Comparison of ENCODE assay signal across 8 cellular contexts in the genomic region with DNA sequence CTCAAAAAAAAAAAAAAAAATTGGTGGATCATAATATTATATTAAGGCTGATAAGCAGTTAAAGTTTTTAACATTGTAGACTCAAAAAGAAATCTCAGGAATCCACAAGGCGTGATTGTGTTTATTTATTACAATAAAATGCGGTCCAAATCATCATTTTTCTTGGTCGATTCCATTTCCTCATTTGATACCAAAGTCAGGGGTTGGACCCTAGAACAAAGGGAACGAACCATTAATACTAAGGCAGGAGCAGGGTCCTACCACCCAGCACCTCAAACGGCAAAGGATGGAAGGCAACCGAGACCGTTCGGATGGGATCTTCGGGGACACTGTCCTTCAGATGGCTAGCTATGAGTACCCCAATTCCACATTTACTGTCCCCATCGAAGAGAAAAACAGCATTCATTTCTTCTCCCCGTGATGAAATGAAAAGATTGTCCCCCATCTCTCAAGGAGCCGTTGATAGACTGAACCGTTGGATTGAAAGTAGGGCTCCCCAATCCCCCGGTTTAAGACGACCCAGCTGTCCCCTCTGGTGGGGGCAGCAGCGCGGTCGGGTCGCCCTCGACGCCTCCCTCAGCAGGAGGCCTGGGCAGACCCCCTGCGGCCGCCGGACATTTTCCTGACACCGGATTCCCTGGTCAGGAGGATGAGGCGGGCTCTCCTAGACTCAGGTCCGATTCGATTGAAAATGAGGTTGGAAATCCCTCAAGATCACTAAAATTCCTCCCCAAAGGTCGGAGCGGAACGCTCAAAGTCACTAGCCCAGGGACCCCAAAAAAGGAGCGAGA. TPM values are rescaled to one million over a fixed set of nuclear protein-coding genes. Genes with fewer than 3 reads are reported as not detected.
DNase-seq lines count a peak whose midpoint lies in the region; ATAC-seq, FAIRE-seq and TF ChIP-seq lines count a peak whose summit lies in the region.

No MANE protein-coding gene starts in this region.

- CTCF ChIA-PET in CD4-positive, alpha-beta T cell (lab: Charles Lee), result no interaction called here
- CTCF ChIA-PET in HEK293 (lab: Yijun Ruan, JAX), result interaction anchor here (0.6 to 5.9 kb wide), 2 partner anchors 33 to 516 kb away, joined by 3 to 74 read pairs; no protein-coding TSS in a partner anchor

- TF ChIP-seq POLR2A in spleen (IDR thresholded peaks at IDR 0.05), result no peak
- no peak for TF ChIP-seq POLR2A in H54 (IDR thresholded peaks at IDR 0.05; ENCODE audit: low read depth, low read length)

- no peaks in the 10 kb centered on the region for H3K36me3 ChIP-seq in HEK293 (ENCODE audit: control insufficient read depth in 2 of 2, insufficient read depth in 1 of 2, low read length in 2 of 2)
- H3K36me3 ChIP-seq in iPS-18a (ENCODE audit: control insufficient read depth, low read depth, low read length), result no peaks in the 10 kb centered on the region
- H3K36me3 ChIP-seq in spleen, result no peaks in the 10 kb centered on the region

- no peaks in the 10 kb centered on the region for H3K27me3 ChIP-seq in CD4-positive, alpha-beta T cell (ENCODE audit: control insufficient read depth, insufficient read depth, low read length)
- H3K27me3 ChIP-seq in iPS-18a (ENCODE audit: control insufficient read depth, insufficient read depth, low read length), result peaks cover 4% of the 10 kb centered on the region
- H3K27me3 ChIP-seq in spleen (replicated peaks in 1 of 7), result peaks cover 0 to 8% (median 0%) of the 10 kb centered on the region in 7 donors

- H3K9me3 ChIP-seq in CD4-positive, alpha-beta T cell (ENCODE audit: control insufficient read depth, low read length), result no peaks in the 10 kb centered on the region
- no peaks in the 10 kb centered on the region for H3K9me3 ChIP-seq in HEK293 (ENCODE audit: control insufficient read depth, insufficient read depth, low read depth, low read length)
- no peaks in the 10 kb centered on the region for H3K9me3 ChIP-seq in iPS-18a (ENCODE audit: control insufficient read depth, low read depth, low read length)
- no peaks in the 10 kb centered on the region for H3K9me3 ChIP-seq in spleen

- H3K4me1 Mint-ChIP-seq in CD4-positive, alpha-beta T cell (ENCODE audit: low read depth), result peaks cover 17% of the 10 kb centered on the region
- H3K4me1 Mint-ChIP-seq in activated naive CD4-positive, alpha-beta T cell treated with anti-CD3 and anti-CD28 coated beads, Interleukin-2, amount 50 U/mL, for 24 hours, result peaks cover 16% of the 10 kb centered on the region

- H3K27ac ChIP-seq in CD4-positive, alpha-beta T cell (ENCODE audit: low read depth, low read length), result no peak overlapping the region
- H3K27ac ChIP-seq in HEK293 (ENCODE audit: extremely low read depth, low read depth, low read length) (peak overlapping the region; percentile 34; the same call in 1 of the 2 replicates), iPS-18a (ENCODE audit: low read length) (peak overlapping the region; percentile 96), spleen (peak overlapping the region in 5 of 8 donors; percentile 17 to 73 (median 59))

- intact Hi-C loops in CD4-positive, alpha-beta T cell (cut with DNase I, micrococcal nuclease), result loop anchor here in 1 of 2 experiments (5.0 kb wide), 1 partner anchor 252 kb away; the partner anchor contains the start of gene CSNK1E
- intact Hi-C loops in spleen (cut with DNase I; ENCODE audit: low total_unique reads), result no loop called here

- ATAC-seq in CD4-positive, alpha-beta T cell (ENCODE audit: poor library complexity), result no peak

- peaks cover 20% of the 10 kb centered on the region for H3K4me1 ChIP-seq in HEK293 (ENCODE audit: control insufficient read depth, insufficient read depth, low read length)
- peaks cover 13% of the 10 kb centered on the region for H3K4me1 ChIP-seq in iPS-18a (ENCODE audit: control insufficient read depth, low read depth, low read length)
- H3K4me1 ChIP-seq in spleen, result peaks cover 0 to 31% (median 21%) of the 10 kb centered on the region in 6 donors

- no peak for TF ChIP-seq CTCF in CD4-positive, alpha-beta T cell (IDR thresholded peaks at IDR 0.05)
- TF ChIP-seq CTCF in HEK293 (tag by site-specific recombination; IDR thresholded peaks at IDR 0.05) (no peak), spleen (IDR thresholded peaks at IDR 0.05 in 8 of 11, conservative IDR thresholded peaks at IDR 0.05 in 3 of 11) (no peak)

- H3K36me3 Mint-ChIP-seq in CD4-positive, alpha-beta T cell (ENCODE audit: low read depth), result no peaks in the 10 kb centered on the region
- no peaks in the 10 kb centered on the region for H3K36me3 Mint-ChIP-seq in activated naive CD4-positive, alpha-beta T cell treated with anti-CD3 and anti-CD28 coated beads, Interleukin-2, amount 50 U/mL, for 24 hours

- peak overlapping the region; percentile 97 for H3K9ac ChIP-seq in iPS-18a (ENCODE audit: low read length)

- DNase-seq in CD4-positive, alpha-beta T cell, result no peak
- DNase-seq in spleen (peak; percentile 79), SKM-1 (lab: John Stamatoyannopoulos, UW; ENCODE audit: unreplicated experiment) (no peak), Ammon's horn (ENCODE audit: low spot score) (no peak), H54 (ENCODE audit: insufficient read length, low spot score) (no peak)

- H3K4me3 Mint-ChIP-seq in CD4-positive, alpha-beta T cell, result peak overlapping the region; percentile 90
- H3K4me3 Mint-ChIP-seq in activated naive CD4-positive, alpha-beta T cell treated with anti-CD3 and anti-CD28 coated beads, Interleukin-2, amount 50 U/mL, for 24 hours, result peak overlapping the region; percentile 93

- H3K4me3 ChIP-seq in HEK293 (ENCODE audit: low read depth, low read length) (peak overlapping the region; percentile 26), iPS-18a (ENCODE audit: low read length) (peak overlapping the region; percentile 89), spleen (peak overlapping the region; percentile 20 to 82 (median 52))

- FAIRE-seq in H54 (lab: Jason Lieb, UNC), result no peak

- no peaks in the 10 kb centered on the region for H3K27me3 Mint-ChIP-seq in CD4-positive, alpha-beta T cell
- H3K27me3 Mint-ChIP-seq in activated naive CD4-positive, alpha-beta T cell treated with anti-CD3 and anti-CD28 coated beads, Interleukin-2, amount 50 U/mL, for 24 hours, result no peaks in the 10 kb centered on the region

- POLR2A ChIA-PET in CD4-positive, alpha-beta T cell (lab: Charles Lee), result no interaction called here
- POLR2A ChIA-PET in HEK293 (lab: Yijun Ruan, JAX), result interaction anchor here (0.6 to 1.7 kb wide), 5 partner anchors 34 to 517 kb away, joined by 3 to 9 read pairs (median 5); no protein-coding TSS in a partner anchor

- H3K27ac Mint-ChIP-seq in CD4-positive, alpha-beta T cell, result peak overlapping the region; percentile 80
- H3K27ac Mint-ChIP-seq in activated naive CD4-positive, alpha-beta T cell treated with anti-CD3 and anti-CD28 coated beads, Interleukin-2, amount 50 U/mL, for 24 hours, result peak overlapping the region; percentile 86

- WGBS in spleen, 5 donors, result 30 to 46% (median 35%) methylated on average over 31 to 32 of the region's 32 CpGs

- no peaks in the 10 kb centered on the region for H3K9me3 Mint-ChIP-seq in CD4-positive, alpha-beta T cell
- H3K9me3 Mint-ChIP-seq in activated naive CD4-positive, alpha-beta T cell treated with anti-CD3 and anti-CD28 coated beads, Interleukin-2, amount 50 U/mL, for 24 hours, result no peaks in the 10 kb centered on the region

TF ChIP-seq in HEK293, 187 proteins besides CTCF, POLR2A, EP300 and RAD21 (continues in another document):
- TF ChIP-seq ZIC2 (tag by site-specific recombination; IDR thresholded peaks at IDR 0.05) (no peak), KLF17 (tag by site-specific recombination; IDR thresholded peaks at IDR 0.05) (no peak), ZNF660 (tag by site-specific recombination; IDR thresholded peaks at IDR 0.05) (no peak), ZNF558 (tag by site-specific recombination; IDR thresholded peaks at IDR 0.05) (no peak), PRDM10 (tag by site-specific recombination; IDR thresholded peaks at IDR 0.05) (peak; percentile 96), ZNF214 (tag by site-specific recombination; IDR thresholded peaks at IDR 0.05; ENCODE audit: borderline replicate concordance) (0 out of 2 replicates have a peak, but pooled peaks have one; percentile 8), ZNF621 (tag by site-specific recombination; IDR thresholded peaks at IDR 0.05) (no peak)

RNA-seq across cellular contexts. Expression of gene DMC1, which starts 0.6 kb away (rescaled TPM):
- total RNA-seq in CD4-positive, alpha-beta T cell, result under 1 TPM; 0.52 to 0.95 TPM
- total RNA-seq in spleen, result 1 to 10 TPM in 3 of 7 donors, under 1 TPM in 1, not detected in 3; 0.80 to 2.7 (median 2.0) TPM
- polyA plus RNA-seq in spleen, result under 1 TPM; 0.15 to 0.58 (median 0.16) TPM

Comparison
In these comparisons a context has a peak if more than half of its experiments do, and no peak if none do; other contexts are left out.
1. H3K4me3 ChIP-seq: peak in every context shown above with its lines; median percentile 89 in iPS-18a; 52 in spleen; 26 in HEK293.